In genomic region chr2:10311736-10312135, GRCh38 we compare ENCODE assay signal across 1 cellular context.
A peak's percentile ranks its signal among the peaks of the same experiment; 100 is the strongest.
TF ChIP-seq lines count a peak whose summit lies in the region.

No MANE protein-coding gene starts in this region.

TF ChIP-seq in HEK293, 187 proteins besides CTCF, POLR2A, EP300 and RAD21 (continued from another document and continues in another):
- TF ChIP-seq ZNF639 (tag by site-specific recombination; IDR thresholded peaks at IDR 0.05) (no peak), GLIS2 (tag by site-specific recombination; IDR thresholded peaks at IDR 0.05) (no peak), RBAK (tag by site-specific recombination; IDR thresholded peaks at IDR 0.05) (peak; percentile 69; the same call in 1 of the 2 replicates), ZNF280D (tag by site-specific recombination; IDR thresholded peaks at IDR 0.05) (no peak), ZNF350 (tag by site-specific recombination; IDR thresholded peaks at IDR 0.05) (no peak), ATF2 (tag by site-specific recombination; IDR thresholded peaks at IDR 0.05; ENCODE audit: low read depth) (peak; percentile 89), KLF1 (tag by site-specific recombination; IDR thresholded peaks at IDR 0.05) (no peak), ZNF645 (tag by site-specific recombination; IDR thresholded peaks at IDR 0.05) (0 out of 2 replicates have a peak, but pooled peaks have one; percentile 20), SALL2 (tag by site-specific recombination; IDR thresholded peaks at IDR 0.05; ENCODE audit: borderline replicate concordance) (peak; percentile 94), ZNF394 (tag by site-specific recombination; IDR thresholded peaks at IDR 0.05; ENCODE audit: borderline replicate concordance) (no peak), ZNF248 (tag by site-specific recombination; IDR thresholded peaks at IDR 0.05) (no peak), ZXDB (tag by site-specific recombination; IDR thresholded peaks at IDR 0.05) (no peak), ZFP69B (tag by site-specific recombination; IDR thresholded peaks at IDR 0.05) (no peak), ZNF148 (tag by site-specific recombination; IDR thresholded peaks at IDR 0.05; ENCODE audit: borderline replicate concordance) (peak; percentile 93), ZBTB21 (tag by site-specific recombination; IDR thresholded peaks at IDR 0.05) (peak; percentile 66; the same call in 1 of the 2 replicates), ZNF169 (tag by site-specific recombination; IDR thresholded peaks at IDR 0.05) (no peak), ZNF398 (tag by site-specific recombination; IDR thresholded peaks at IDR 0.05) (no peak), ZNF544 (tag by site-specific recombination; IDR thresholded peaks at IDR 0.05) (no peak), ZNF791 (tag by site-specific recombination; IDR thresholded peaks at IDR 0.05) (peak; percentile 51; the same call in 1 of the 2 replicates), ZBTB20 (tag by site-specific recombination; IDR thresholded peaks at IDR 0.05) (no peak), PRDM2 (tag by site-specific recombination; IDR thresholded peaks at IDR 0.05; ENCODE audit: borderline replicate concordance) (no peak), KLF17 (tag by site-specific recombination; IDR thresholded peaks at IDR 0.05) (no peak), WT1 (tag by site-specific recombination; IDR thresholded peaks at IDR 0.05) (no peak), ZNF670 (tag by site-specific recombination; IDR thresholded peaks at IDR 0.05; ENCODE audit: low read depth) (no peak), ZNF26 (tag by site-specific recombination; IDR thresholded peaks at IDR 0.05) (no peak), ZNF658 (tag by site-specific recombination; IDR thresholded peaks at IDR 0.05) (peak; percentile 98), ZNF18 (tag by site-specific recombination; IDR thresholded peaks at IDR 0.05) (no peak), KLF16 (tag by site-specific recombination; IDR thresholded peaks at IDR 0.05) (no peak), ZNF704 (tag by site-specific recombination; IDR thresholded peaks at IDR 0.05) (no peak)
